Comparison of ENCODE assay signal across 2 cellular contexts in genomic region chr11:121595717-121596156, GRCh38.
TF ChIP-seq lines count a peak whose summit lies in the region.

No MANE protein-coding gene starts in this region.

TF ChIP-seq in HCT116, 20 proteins besides CTCF, POLR2A, EP300 and RAD21:
- no peak for TF ChIP-seq EGR1 (IDR thresholded peaks at IDR 0.05; ENCODE audit: low read depth)
- peak; percentile 81 for TF ChIP-seq CEBPB (IDR thresholded peaks at IDR 0.05; ENCODE audit: low read depth)
- TF ChIP-seq JUND (IDR thresholded peaks at IDR 0.05), result 0 out of 2 replicates have a peak, but pooled peaks have one; percentile 24
- peak; percentile 36 for TF ChIP-seq FOSL1 (IDR thresholded peaks at IDR 0.05; ENCODE audit: low read depth)
- peak; percentile 50 for TF ChIP-seq MAX (IDR thresholded peaks at IDR 0.05)
- 0 out of 2 replicates have a peak, but pooled peaks have one; percentile 23 for TF ChIP-seq SP1 (IDR thresholded peaks at IDR 0.05; ENCODE audit: low read depth)

TF ChIP-seq in SK-N-SH, 30 proteins besides CTCF, POLR2A, EP300 and RAD21:
- TF ChIP-seq RFX5 (IDR thresholded peaks at IDR 0.05; ENCODE audit: low read length) (no peak), ZBTB33 (IDR thresholded peaks at IDR 0.05; ENCODE audit: borderline replicate concordance, low read depth) (0 out of 2 replicates have a peak, but pooled peaks have one; percentile 38), ELF1 (IDR thresholded peaks at IDR 0.05) (no peak), JUND (IDR thresholded peaks at IDR 0.05) (peak; percentile 87), TCF12 (IDR thresholded peaks at IDR 0.05) (peak; percentile 74), MAX (IDR thresholded peaks at IDR 0.05; ENCODE audit: low read depth) (peak; percentile 96), TEAD4 (IDR thresholded peaks at IDR 0.05; ENCODE audit: borderline replicate concordance, insufficient read depth) (peak; percentile 69; the same call in 1 of the 2 replicates), NFIC (IDR thresholded peaks at IDR 0.05; ENCODE audit: borderline replicate concordance) (peak; percentile 76), FOXM1 (IDR thresholded peaks at IDR 0.05; ENCODE audit: low read depth) (0 out of 2 replicates have a peak, but pooled peaks have one; percentile 48), FOSL2 (IDR thresholded peaks at IDR 0.05; ENCODE audit: borderline replicate concordance, low read depth) (peak; percentile 86; the same call in 1 of the 2 replicates), USF2 (IDR thresholded peaks at IDR 0.05; ENCODE audit: borderline replicate concordance, low read depth, low read length) (no peak), PBX3 (IDR thresholded peaks at IDR 0.05) (peak; percentile 45), USF1 (IDR thresholded peaks at IDR 0.05; ENCODE audit: borderline replicate concordance, low read depth) (peak; percentile 40; the same call in 1 of the 2 replicates), FOXJ3 (CRISPR knock-in tag; IDR thresholded peaks at IDR 0.05) (no peak)
